ENCODE assay signal across 15 cellular contexts in genomic region chr2:177670791-177671528, GRCh38.
A peak's percentile ranks its signal among the peaks of the same experiment; 100 is the strongest.
DNase-seq lines count a peak whose midpoint lies in the region; ATAC-seq and TF ChIP-seq lines count a peak whose summit lies in the region.
"Had no signal": no experiment of that assay in that cellular context is flagged by ENCODE, and none has a peak within 500 bp of the region (broad histone marks: within the 10 kb centered on the region; RNA-seq: fewer than 3 reads in every experiment).

No MANE protein-coding gene starts in this region.

- no peak for TF ChIP-seq POLR2A in uterus (IDR thresholded peaks at IDR 0.05)

- intact Hi-C loops in uterus (cut with DNase I; ENCODE audit: low total_unique reads) = no loop called here

- H3K27me3 ChIP-seq in H7 (ENCODE audit: control insufficient read depth, insufficient read depth, low read length) = peaks cover 23% of the 10 kb centered on the region
- H3K27me3 ChIP-seq in uterus = no peaks in the 10 kb centered on the region
- H3K27me3 ChIP-seq: tibial artery had no signal

- no peaks in the 10 kb centered on the region for H3K36me3 ChIP-seq in H7 (replicated peaks; ENCODE audit: control insufficient read depth, insufficient read depth, low read length)
- H3K36me3 ChIP-seq in uterus = no peaks in the 10 kb centered on the region
- H3K36me3 ChIP-seq: tibial artery had no signal

- H3K4me3 ChIP-seq in H7 (ENCODE audit: insufficient read depth, low read depth, low read length) (no peak overlapping the region), uterus (no peak overlapping the region)
- H3K4me3 ChIP-seq: tibial artery had no signal

- no peak for TF ChIP-seq CTCF in neural crest cell (conservative IDR thresholded peaks at IDR 0.05)
- TF ChIP-seq CTCF in uterus (IDR thresholded peaks at IDR 0.05) = no peak

- peak; percentile 67 for ATAC-seq in GM18907 (IDR thresholded peaks at IDR 0.05; ENCODE audit: unreplicated experiment)

- H3K27me3 Mint-ChIP-seq in T-helper 1 cell treated with Interleukin-12 subunit alpha and Interleukin-12 subunit beta and Interleukin-4 antibody, amounts not matched to agents 30 μg/mL and 1 μg/mL, for 36 hours (ENCODE audit: low read depth) = peaks cover 8% of the 10 kb centered on the region
- H3K27me3 Mint-ChIP-seq in neural crest cell (ENCODE audit: low read depth) = no peaks in the 10 kb centered on the region

- no peak overlapping the region for H3K27ac ChIP-seq in uterus
- H3K27ac ChIP-seq: tibial artery had no signal

- no peaks in the 10 kb centered on the region for H3K9me3 Mint-ChIP-seq in T-helper 1 cell treated with Interleukin-12 subunit alpha and Interleukin-12 subunit beta and Interleukin-4 antibody, amounts not matched to agents 30 μg/mL and 1 μg/mL, for 36 hours
- no peaks in the 10 kb centered on the region for H3K9me3 Mint-ChIP-seq in neural crest cell
- H3K9me3 Mint-ChIP-seq: CD4-positive, alpha-beta T cell had no signal

- peak overlapping the region; percentile 2 for H3K27ac Mint-ChIP-seq in T-helper 1 cell treated with Interleukin-12 subunit alpha and Interleukin-12 subunit beta and Interleukin-4 antibody, amounts not matched to agents 30 μg/mL and 1 μg/mL, for 36 hours
- H3K27ac Mint-ChIP-seq in neural crest cell (ENCODE audit: unreplicated experiment) = peak overlapping the region; percentile 57
- H3K27ac Mint-ChIP-seq: CD4-positive, alpha-beta T cell had no signal

- peaks cover 2 to 4% of the 10 kb centered on the region in 2 donors for H3K4me1 ChIP-seq in uterus
- H3K4me1 ChIP-seq: tibial artery had no signal

- H3K36me3 Mint-ChIP-seq in T-helper 1 cell treated with Interleukin-12 subunit alpha and Interleukin-12 subunit beta and Interleukin-4 antibody, amounts not matched to agents 30 μg/mL and 1 μg/mL, for 36 hours (ENCODE audit: low read depth) = no peaks in the 10 kb centered on the region
- H3K36me3 Mint-ChIP-seq in neural crest cell (ENCODE audit: low read depth) = no peaks in the 10 kb centered on the region

- no peak overlapping the region for H3K4me3 Mint-ChIP-seq in T-helper 1 cell treated with Interleukin-12 subunit alpha and Interleukin-12 subunit beta and Interleukin-4 antibody, amounts not matched to agents 30 μg/mL and 1 μg/mL, for 36 hours
- H3K4me3 Mint-ChIP-seq in neural crest cell = peak overlapping the region; percentile 0
- H3K4me3 Mint-ChIP-seq: CD4-positive, alpha-beta T cell had no signal

- no peaks in the 10 kb centered on the region for H3K9me3 ChIP-seq in uterus
- H3K9me3 ChIP-seq: tibial artery had no signal

- H3K4me1 Mint-ChIP-seq in T-helper 1 cell treated with Interleukin-12 subunit alpha and Interleukin-12 subunit beta and Interleukin-4 antibody, amounts not matched to agents 30 μg/mL and 1 μg/mL, for 36 hours (ENCODE audit: low read depth) = peaks cover 21% of the 10 kb centered on the region
- H3K4me1 Mint-ChIP-seq in neural crest cell = peaks cover 43% of the 10 kb centered on the region

- DNase-seq in H7 (peak; percentile 31), neural crest cell (ENCODE audit: low read depth, low spot score) (no peak), uterus (no peak), H4 (ENCODE audit: low spot score) (no peak), NCI-H1930 (lab: John Stamatoyannopoulos, UW) (no peak), hippocampal formation (lab: John Stamatoyannopoulos, UW) (no peak)
- DNase-seq: activated CD4-positive, alpha-beta T cell treated with anti-CD3 and anti-CD28 coated beads, Interleukin-2, amount 50 U/mL, for 1 hour; activated effector memory CD4-positive, alpha-beta T cell treated with anti-CD3 and anti-CD28 coated beads, Interleukin-2, amount 50 U/mL, for 16 hours; CD4-positive, alpha-beta T cell; HCEC 1CT; NCI-H146; nucleus accumbens; tibial artery had no signal
